In genomic region chrX:35561985-35562384, GRCh38 we compare ENCODE assay signal across 26 cellular contexts.
"Had no signal": no experiment of that assay in that cellular context is flagged by ENCODE, and none has a peak within 500 bp of the region (broad histone marks: within the 10 kb centered on the region; RNA-seq: fewer than 3 reads in every experiment).

No MANE protein-coding gene starts in this region.

- H3K27ac ChIP-seq: RWPE1, SJCRH30, VCaP had no signal

- DNase-seq: activated CD4-positive, alpha-beta memory T cell treated with anti-CD3 and anti-CD28 coated beads, Interleukin-2, amount 10 ng/mL, durations not matched to agents 7 days and 5 days; activated CD4-positive, alpha-beta T cell treated with anti-CD3 and anti-CD28 coated beads for 36 hours; activated CD4-positive, alpha-beta T cell treated with anti-CD3 and anti-CD28 coated beads, Interleukin-2, amount 50 U/mL, for 1 hour; activated gamma-delta T cell treated with Interleukin-2 at 50 U/mL for 16 hours; activated naive CD4-positive, alpha-beta T cell treated with anti-CD3 and anti-CD28 coated beads, Interleukin-2, amount 10 ng/mL, durations not matched to agents 7 days and 5 days; activated naive CD8-positive, alpha-beta T cell treated with anti-CD3 and anti-CD28 coated beads for 36 hours; activated T-cell treated with anti-CD3 and anti-CD28 coated beads for 4 hours; activated T-cell treated with anti-CD3 and anti-CD28 coated beads, Interleukin-2, amount 50 U/mL, for 72 hours; KG1; NCI-H1092; NCI-H1417 treated with DMSO at 0.1 percent for 48 hours; NCI-H1694; NCI-H2029; NCI-H2107; NCI-H2171 treated with DMSO at 0.1 percent for 48 hours; NCI-H345; NCI-H510A; NCI-H526 treated with DMSO at 0.1 percent for 48 hours; NCI-H82; Right ventricle myocardium superior; SJCRH30; SK-N-SH; T-helper 1 cell had no signal

- H3K9ac ChIP-seq: SK-N-SH had no signal

- H3K36me3 ChIP-seq: SJCRH30 had no signal

- H3K27me3 ChIP-seq: SJCRH30 had no signal

- H3K4me2 ChIP-seq: SK-N-SH had no signal

- H3K9me3 ChIP-seq: SJCRH30, SK-N-SH had no signal

- H3K4me1 ChIP-seq: SJCRH30 had no signal

- ATAC-seq: activated CD4-positive, alpha-beta T cell treated with anti-CD3 and anti-CD28 coated beads for 36 hours; activated T-cell treated with anti-CD3 and anti-CD28 coated beads, Interleukin-2, amount 50 U/mL, for 72 hours; Panc1 had no signal

- H3K4me3 ChIP-seq: SJCRH30 had no signal
